Comparison of ENCODE assay signal across 24 cellular contexts in the genomic region with DNA sequence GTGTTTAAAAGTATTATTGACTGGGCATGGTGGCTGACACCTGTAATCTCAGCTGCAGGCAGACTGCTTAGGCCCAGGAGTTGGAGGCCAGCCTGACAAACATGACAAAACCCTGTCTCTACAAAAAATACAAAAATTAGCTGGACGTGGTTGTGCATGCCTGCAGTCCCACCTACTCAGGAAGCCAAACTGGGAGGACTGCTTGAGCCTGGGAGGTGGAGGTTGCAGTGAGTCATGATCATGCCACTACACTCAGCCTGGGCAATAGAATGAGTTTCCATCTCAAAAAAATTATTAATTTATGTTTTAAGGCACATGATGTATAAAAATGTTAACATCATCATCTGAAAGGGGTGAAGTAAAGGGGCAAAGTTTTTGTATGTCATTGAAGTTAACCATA.
"Had no signal": no experiment of that assay in that cellular context is flagged by ENCODE, and none has a peak within 500 bp of the region (broad histone marks: within the 10 kb centered on the region; RNA-seq: fewer than 3 reads in every experiment).

No MANE protein-coding gene starts in this region.

- H3K27me3 Mint-ChIP-seq: memory B cell; natural killer cell treated with Interleukin-12 subunit alpha and Interleukin-12 subunit beta and Interleukin-15 and Interleukin-18, amount 100 ng/mL, for 72 hours; progenitor cell of endocrine pancreas had no signal

- H3K27ac ChIP-seq: hepatocyte, left ventricle myocardium inferior, ovary, right atrium auricular region, right lobe of liver, stomach, testis, thyroid gland, transverse colon, upper lobe of left lung, vagina had no signal

- H3K4me3 Mint-ChIP-seq: memory B cell; naive thymus-derived CD4-positive, alpha-beta T cell; natural killer cell treated with Interleukin-12 subunit alpha and Interleukin-12 subunit beta and Interleukin-15 and Interleukin-18, amount 100 ng/mL, for 72 hours; stimulated activated naive B cell treated with anti-CD40 and anti-IgM and Interleukin-4, amounts not matched to agents 10 μg/mL and 1 μg/mL and 100 μg/mL, for 72 hours had no signal

- DNase-seq: kidney; left ventricle myocardium inferior; midbrain; mucosa of descending colon; naive thymus-derived CD4-positive, alpha-beta T cell; ovary; right lobe of liver; stimulated activated CD4-positive, alpha-beta T cell treated with anti-CD3 and anti-CD28 coated beads, Interleukin-1b, Interleukin-23, amount 100 ng/mL, for 48 hours; stimulated activated CD4-positive, alpha-beta T cell treated with anti-CD3 and anti-CD28 coated beads, Interleukin-2, amount 100 ng/mL, for 48 hours; stimulated activated naive B cell treated with anti-CD40 and anti-IgM and Interleukin-4, amounts not matched to agents 10 μg/mL and 1 μg/mL and 100 μg/mL, for 72 hours; stimulated activated naive CD8-positive, alpha-beta T cell treated with anti-CD3 and anti-CD28 coated beads, Interleukin-15, Interleukin-2, amounts not matched to agents 100 U/mL and 50 U/mL, for 24 hours; stomach; testis; thyroid gland; transverse colon; upper lobe of left lung had no signal

- H3K27ac Mint-ChIP-seq: memory B cell; naive thymus-derived CD4-positive, alpha-beta T cell; natural killer cell treated with Interleukin-12 subunit alpha and Interleukin-12 subunit beta and Interleukin-15 and Interleukin-18, amount 100 ng/mL, for 72 hours; progenitor cell of endocrine pancreas; stimulated activated naive B cell treated with anti-CD40 and anti-IgM and Interleukin-4, amounts not matched to agents 10 μg/mL and 1 μg/mL and 100 μg/mL, for 72 hours had no signal

- ATAC-seq: mucosa of descending colon; naive thymus-derived CD4-positive, alpha-beta T cell; natural killer cell treated with Interleukin-12 subunit alpha and Interleukin-12 subunit beta and Interleukin-15 and Interleukin-18, amount 100 ng/mL, for 72 hours; right lobe of liver; stimulated activated naive B cell treated with anti-CD40 and anti-IgM and Interleukin-4, amounts not matched to agents 10 μg/mL and 1 μg/mL and 100 μg/mL, for 72 hours; stimulated activated naive CD8-positive, alpha-beta T cell treated with anti-CD3 and anti-CD28 coated beads, Interleukin-15, Interleukin-2, amounts not matched to agents 100 U/mL and 50 U/mL, for 24 hours had no signal

- H3K4me1 Mint-ChIP-seq: memory B cell; stimulated activated naive B cell treated with anti-CD40 and anti-IgM and Interleukin-4, amounts not matched to agents 10 μg/mL and 1 μg/mL and 100 μg/mL, for 72 hours had no signal

- H3K79me2 ChIP-seq: hepatocyte had no signal

- H3K4me2 ChIP-seq: hepatocyte, smooth muscle cell had no signal

- H3K4me1 ChIP-seq: left ventricle myocardium inferior, right atrium auricular region, right lobe of liver, stomach, testis, thyroid gland, transverse colon, upper lobe of left lung, vagina had no signal

- H3K4me3 ChIP-seq: hepatocyte, left ventricle myocardium inferior, lung, mucosa of descending colon, ovary, right atrium auricular region, right lobe of liver, smooth muscle cell, stomach, testis, thyroid gland, transverse colon, upper lobe of left lung, vagina had no signal

- H2AFZ ChIP-seq: hepatocyte had no signal

- H3K27me3 ChIP-seq: hepatocyte, ovary, right atrium auricular region, right lobe of liver, stomach, testis, thyroid gland, transverse colon, upper lobe of left lung, vagina had no signal

- H3K9me3 ChIP-seq: ovary, testis, thyroid gland had no signal

- H3K36me3 ChIP-seq: left ventricle myocardium inferior, ovary, right atrium auricular region, right lobe of liver, stomach, thyroid gland, transverse colon, upper lobe of left lung, vagina had no signal
